In the genomic region with DNA sequence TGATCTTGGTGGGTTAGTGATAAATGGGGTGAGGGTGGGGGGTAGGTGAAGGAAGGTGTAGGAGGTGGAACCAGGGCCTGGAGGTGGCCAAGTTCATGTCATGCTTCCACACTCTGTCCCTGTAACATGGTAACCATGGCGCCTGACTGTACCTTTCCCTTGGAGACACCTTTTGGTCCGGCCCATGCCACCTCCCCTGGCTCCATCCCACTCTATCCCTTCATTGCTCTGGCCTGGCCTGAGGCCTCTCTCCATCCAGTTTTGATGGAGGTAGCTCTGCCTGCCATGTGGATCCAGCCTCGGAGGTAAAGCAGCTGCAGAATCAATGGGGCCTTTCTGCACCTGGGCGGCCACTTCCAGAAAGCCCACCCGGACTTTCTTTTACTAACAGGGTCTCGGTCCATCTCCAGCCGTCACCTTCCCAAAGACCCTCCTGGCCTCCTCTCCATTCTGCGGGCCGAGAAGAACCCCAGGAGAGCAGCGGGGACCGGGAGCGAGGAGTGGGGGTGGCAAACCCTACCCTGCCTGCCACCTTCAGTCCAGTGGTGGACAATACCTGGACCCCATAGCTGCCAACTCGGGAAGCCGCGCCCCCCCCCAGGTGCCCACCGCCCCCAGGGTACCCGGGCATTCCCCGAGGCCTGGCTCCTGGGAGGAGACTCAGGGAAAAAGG, we compare ENCODE assay signal across 8 cellular contexts. TPM values are rescaled to one million over a fixed set of nuclear protein-coding genes. Genes with fewer than 3 reads are reported as not detected.
DNase-seq lines count a peak whose midpoint lies in the region; ATAC-seq and TF ChIP-seq lines count a peak whose summit lies in the region.

No MANE protein-coding gene starts in this region.

- H3K9me2 ChIP-seq in PC-9 (ENCODE audit: insufficient read depth): no peaks in the 10 kb centered on the region

- H3K4me3 ChIP-seq in DND-41 (ENCODE audit: low read depth in 1 of 2, low read length in 2 of 2): peak overlapping the region; percentile 17 to 67; a peak in 3 of 4 replicates
- peak overlapping the region; percentile 99; the same call in 1 of the 2 replicates for H3K4me3 ChIP-seq in PC-9
- H3K4me3 ChIP-seq in esophagus squamous epithelium: peak overlapping the region; percentile 69 to 100 (median 96)
- H3K4me3 ChIP-seq in ovary: peak overlapping the region; percentile 95

- H4K20me1 ChIP-seq in DND-41 (ENCODE audit: insufficient read depth, low read length) (peaks cover 27% of the 10 kb centered on the region), PC-9 (ENCODE audit: insufficient read depth) (peaks cover 19% of the 10 kb centered on the region)

- H3K36me3 ChIP-seq in DND-41 (ENCODE audit: insufficient read depth, low read length) (peaks cover 25% of the 10 kb centered on the region), PC-9 (ENCODE audit: low read depth) (peaks cover 7% of the 10 kb centered on the region; the same call in 1 of the 2 replicates), esophagus squamous epithelium (peaks cover 0 to 20% (median 8%) of the 10 kb centered on the region in 3 donors), ovary (no peaks in the 10 kb centered on the region)

- peak overlapping the region; percentile 100 for H3K9ac ChIP-seq in DND-41 (ENCODE audit: low read depth, low read length)

- ATAC-seq in DND-41 (ENCODE audit: insufficient read depth, low read depth) (no peak), HG03097 (IDR thresholded peaks at IDR 0.05; ENCODE audit: low FRiP score, unreplicated experiment) (no peak), HG03175 (IDR thresholded peaks at IDR 0.05; ENCODE audit: unreplicated experiment) (no peak)

- BruUV-seq in PC-9 (replicated peaks; lab: Mats Ljungman, UMichigan): no TSS peak

- CTCF ChIA-PET in PC-9 (lab: Charles Lee): interaction anchor here (0.6 to 0.7 kb wide), 3 partner anchors 38 to 1139 kb away, joined by 4 to 15 read pairs (median 15); no protein-coding TSS in a partner anchor

- POLR2A ChIA-PET in PC-9 (lab: Charles Lee; ENCODE audit: unreplicated experiment): interaction anchor here (0.5 kb wide), 1 partner anchor 520 kb away, joined by 3 read pairs; no protein-coding TSS in a partner anchor

- H3K4me1 ChIP-seq in DND-41 (ENCODE audit: insufficient read depth, low read length) (peaks cover 25% of the 10 kb centered on the region), PC-9 (replicated peaks; ENCODE audit: insufficient read depth) (peaks cover 13% of the 10 kb centered on the region; the same call in 1 of the 2 replicates), esophagus squamous epithelium (peaks cover 5 to 45% (median 13%) of the 10 kb centered on the region in 3 donors), ovary (ENCODE audit: insufficient read depth) (peaks cover 11% of the 10 kb centered on the region)

- H2AFZ ChIP-seq in DND-41 (ENCODE audit: low read depth, low read length) (peak overlapping the region; percentile 62; the same call in 1 of the 2 replicates), PC-9 (peak overlapping the region; percentile 78)

- TF ChIP-seq CTCF in DND-41 (IDR thresholded peaks at IDR 0.05; ENCODE audit: borderline replicate concordance, extremely low read depth, low read length, poor library complexity, severe bottlenecking) (no peak), PC-9 (conservative IDR thresholded peaks at IDR 0.05) (no peak), esophagus squamous epithelium (IDR thresholded peaks at IDR 0.05) (no peak), ovary (IDR thresholded peaks at IDR 0.05) (no peak)

- TF ChIP-seq POLR2A in esophagus squamous epithelium (IDR thresholded peaks at IDR 0.05): no peak
- no peak for TF ChIP-seq POLR2A in ovary (IDR thresholded peaks at IDR 0.05)

- H3K9me3 ChIP-seq in DND-41 (ENCODE audit: insufficient read depth, low read length, severe bottlenecking): no peaks in the 10 kb centered on the region
- H3K9me3 ChIP-seq in PC-9 (ENCODE audit: insufficient read depth, low read depth): no peaks in the 10 kb centered on the region
- no peaks in the 10 kb centered on the region for H3K9me3 ChIP-seq in esophagus squamous epithelium
- H3K9me3 ChIP-seq in ovary: no peaks in the 10 kb centered on the region

- peak overlapping the region; percentile 90 for H3K4me2 ChIP-seq in DND-41 (ENCODE audit: insufficient read depth, low read length)
- H3K4me2 ChIP-seq in PC-9: peak overlapping the region; percentile 92

- intact Hi-C loops in PC-9 (cut with micrococcal nuclease; ENCODE audit: unreplicated experiment) (loop anchor here (5.0 to 10.0 kb wide), 2 partner anchors 36 to 523 kb away; no protein-coding TSS in a partner anchor), esophagus squamous epithelium (cut with DNase I) (no loop called here), ovary (cut with DNase I) (no loop called here)

- TF ChIP-seq EP300 in ovary (IDR thresholded peaks at IDR 0.05): no peak

- WGBS in esophagus squamous epithelium, 2 donors: 57 to 66% methylated on average over 2 to 6 of the region's 18 CpGs
- 12 to 23% (median 19%) methylated on average over 16 to 18 of the region's 18 CpGs for WGBS in ovary, 3 donors

- no peaks in the 10 kb centered on the region for H3K27me3 ChIP-seq in DND-41 (ENCODE audit: insufficient read depth, low read length, poor library complexity)
- no peaks in the 10 kb centered on the region for H3K27me3 ChIP-seq in PC-9 (ENCODE audit: insufficient read depth, low read depth)
- H3K27me3 ChIP-seq in esophagus squamous epithelium: peaks cover 0 to 6% (median 0%) of the 10 kb centered on the region in 4 donors
- H3K27me3 ChIP-seq in ovary: no peaks in the 10 kb centered on the region

- DNase-seq in DND-41 (no peak), PC-9 (no peak), esophagus squamous epithelium (lab: John Stamatoyannopoulos, UW) (no peak), ovary (peak in 1 of 5 donors; percentile 16), NCI-H510A (lab: John Stamatoyannopoulos, UW) (no peak)
- DNase-seq in stimulated activated CD4-positive, alpha-beta T cell treated with anti-CD3 and anti-CD28 coated beads, Interleukin-12 subunit alpha, Interleukin-12 subunit beta, amount 100 ng/mL, for 4 hours: no peak

- no peak overlapping the region for H3K27ac ChIP-seq in DND-41 (ENCODE audit: low read length)
- no peak overlapping the region for H3K27ac ChIP-seq in PC-9
- peak overlapping the region; percentile 91 to 98 (median 95) for H3K27ac ChIP-seq in esophagus squamous epithelium
- peak overlapping the region; percentile 90 to 96 for H3K27ac ChIP-seq in ovary

- no peaks in the 10 kb centered on the region for H3F3A ChIP-seq in PC-9 (ENCODE audit: insufficient read depth, low read depth)

- H3K79me2 ChIP-seq in DND-41 (ENCODE audit: insufficient read depth, low read length): peaks cover 40% of the 10 kb centered on the region
- H3K79me2 ChIP-seq in PC-9 (ENCODE audit: low read depth): peaks cover 26% of the 10 kb centered on the region

RNA-seq across cellular contexts. Expression of a gene that starts 0.5 kb away (rescaled TPM):
- total RNA-seq in PC-9 (2021): 46.8 and 55.8 TPM in 2 replicates
- total RNA-seq in esophagus squamous epithelium: 10 to 100 TPM; 12.1 to 25.6 (median 16.7) TPM
- total RNA-seq in ovary: 10 to 100 TPM; 26.0 to 47.9 (median 37.9) TPM
- polyA plus RNA-seq in ovary: 10 to 100 TPM; 15.9 to 20.3 TPM

RNA-seq across cellular contexts. Expression of a gene that starts 8.0 kb away (rescaled TPM):
- total RNA-seq in PC-9 (2021): 2.1 and 3.8 TPM in 2 replicates
- total RNA-seq in esophagus squamous epithelium: under 1 TPM in 2 of 4 donors, not detected in 2; 0.12 to 0.57 TPM
- 1 to 10 TPM in 1 of 7 donors, under 1 TPM in 6; 0.12 to 1.6 (median 0.73) TPM for total RNA-seq in ovary
- polyA plus RNA-seq in ovary: 1 to 10 TPM in 1 of 2 donors, under 1 TPM in 1; 0.34 to 1.3 TPM

Comparison
In these comparisons a context has a peak if more than half of its experiments do, and no peak if none do; other contexts are left out.
1. H3K27ac ChIP-seq: peak in esophagus squamous epithelium (4 of 4) and ovary (2 of 2); none in DND-41 (single experiment) and PC-9 (single experiment).
2. H3K4me3 ChIP-seq: peak in every context shown above with its lines; median percentile 99 in PC-9; 96 in esophagus squamous epithelium; 95 in ovary; 42 in DND-41.